In genomic region chr1:17498214-17498613, GRCh38 we compare ENCODE assay signal across 18 cellular contexts. TPM values are rescaled to one million over a fixed set of nuclear protein-coding genes. Genes with fewer than 3 reads are reported as not detected.
"Had no signal": no experiment of that assay in that cellular context is flagged by ENCODE, and none has a peak within 500 bp of the region (broad histone marks: within the 10 kb centered on the region; RNA-seq: fewer than 3 reads in every experiment).

No MANE protein-coding gene starts in this region.

- H3K36me3 Mint-ChIP-seq: activated naive CD8-positive, alpha-beta T cell; memory B cell had no signal

- DNase-seq: activated CD4-positive, alpha-beta T cell treated with anti-CD3 and anti-CD28 coated beads for 36 hours; activated CD8-positive, alpha-beta memory T cell treated with anti-CD3 and anti-CD28 coated beads, Interleukin-2, amount 50 U/mL, for 4 hours; activated CD8-positive, alpha-beta T cell treated with anti-CD3 and anti-CD28 coated beads, Interleukin-2, amount 10 ng/mL, durations not matched to agents 7 days and 5 days; activated gamma-delta T cell; activated T-cell treated with anti-CD3 and anti-CD28 coated beads, Interleukin-2, amount 50 U/mL, for 72 hours; amniotic stem cell; islet precursor cell; occipital lobe; T-helper 17 cell; upper lobe of left lung had no signal

- H3K27ac Mint-ChIP-seq: activated CD4-positive, alpha-beta T cell treated with anti-CD3 and anti-CD28 coated beads for 36 hours; activated CD8-positive, alpha-beta T cell treated with anti-CD3 and anti-CD28 coated beads, Interleukin-2, amount 10 ng/mL, durations not matched to agents 7 days and 5 days; activated naive CD8-positive, alpha-beta T cell; activated T-cell treated with anti-CD3 and anti-CD28 coated beads, Interleukin-2, amount 50 U/mL, for 72 hours; memory B cell; nephron; stimulated activated naive CD8-positive, alpha-beta T cell treated with anti-CD3 and anti-CD28 coated beads, Interleukin-15, Interleukin-2, amounts not matched to agents 100 ng/mL and 50 ng/mL, for 24 hours; T-helper 17 cell had no signal

- ATAC-seq: activated CD4-positive, alpha-beta T cell treated with anti-CD3 and anti-CD28 coated beads for 36 hours; activated CD8-positive, alpha-beta T cell treated with anti-CD3 and anti-CD28 coated beads, Interleukin-2, amount 10 ng/mL, durations not matched to agents 7 days and 5 days; activated T-cell treated with anti-CD3 and anti-CD28 coated beads, Interleukin-2, amount 50 U/mL, for 72 hours; left lobe of liver; right cardiac atrium; T-helper 17 cell had no signal

- H3K27me3 ChIP-seq: suprapubic skin, upper lobe of left lung had no signal

- H3K36me3 ChIP-seq: suprapubic skin, upper lobe of left lung had no signal

- H3K4me3 Mint-ChIP-seq: activated CD4-positive, alpha-beta T cell treated with anti-CD3 and anti-CD28 coated beads for 36 hours; activated CD8-positive, alpha-beta T cell treated with anti-CD3 and anti-CD28 coated beads, Interleukin-2, amount 10 ng/mL, durations not matched to agents 7 days and 5 days; activated naive CD8-positive, alpha-beta T cell; activated T-cell treated with anti-CD3 and anti-CD28 coated beads, Interleukin-2, amount 50 U/mL, for 72 hours; memory B cell; nephron; stimulated activated naive CD8-positive, alpha-beta T cell treated with anti-CD3 and anti-CD28 coated beads, Interleukin-15, Interleukin-2, amounts not matched to agents 100 ng/mL and 50 ng/mL, for 24 hours; T-helper 17 cell had no signal

- H3K9me3 Mint-ChIP-seq: activated T-cell treated with anti-CD3 and anti-CD28 coated beads, Interleukin-2, amount 50 U/mL, for 72 hours; memory B cell; stimulated activated naive CD8-positive, alpha-beta T cell treated with anti-CD3 and anti-CD28 coated beads, Interleukin-15, Interleukin-2, amounts not matched to agents 100 ng/mL and 50 ng/mL, for 24 hours had no signal

- H3K27ac ChIP-seq: skin epidermis, suprapubic skin, upper lobe of left lung had no signal

- H3K4me1 Mint-ChIP-seq: activated CD4-positive, alpha-beta T cell treated with anti-CD3 and anti-CD28 coated beads for 36 hours; nephron had no signal

- H3K4me3 ChIP-seq: skin epidermis, suprapubic skin, upper lobe of left lung had no signal

- H3K9me3 ChIP-seq: suprapubic skin, upper lobe of left lung had no signal

RNA-seq across cellular contexts. Expression of gene ARHGEF10L, which starts 41.3 kb away (rescaled TPM):
- total RNA-seq: activated CD4-positive, alpha-beta T cell treated with anti-CD3 and anti-CD28 coated beads for 36 hours; activated CD8-positive, alpha-beta T cell treated with anti-CD3 and anti-CD28 coated beads, Interleukin-2, amount 10 ng/mL, durations not matched to agents 7 days and 5 days; activated T-cell treated with anti-CD3 and anti-CD28 coated beads, Interleukin-2, amount 50 U/mL, for 72 hours had no signal
